ENCODE assay signal across 24 cellular contexts in genomic region chr3:141539441-141540187, GRCh38. TPM values are rescaled to one million over a fixed set of nuclear protein-coding genes. Genes with fewer than 3 reads are reported as not detected.
DNase-seq lines count a peak whose midpoint lies in the region; ATAC-seq, FAIRE-seq and TF ChIP-seq lines count a peak whose summit lies in the region.
"Had no signal": no experiment of that assay in that cellular context is flagged by ENCODE, and none has a peak within 500 bp of the region (broad histone marks: within the 10 kb centered on the region; RNA-seq: fewer than 3 reads in every experiment).

No MANE protein-coding gene starts in this region.

- H2AFZ ChIP-seq in ACC112 (ENCODE audit: low read length, unreplicated experiment): no peak overlapping the region
- no peak overlapping the region for H2AFZ ChIP-seq in GM12878 (ENCODE audit: control insufficient read depth, low read depth, low read length)
- H2AFZ ChIP-seq in Karpas-422 (ENCODE audit: low read length): no peak overlapping the region
- H2AFZ ChIP-seq: GM23338 had no signal

- H3K4me1 Mint-ChIP-seq in Calu3 (ENCODE audit: low read depth, unreplicated experiment): peaks cover 39% of the 10 kb centered on the region
- H3K4me1 Mint-ChIP-seq in naive thymus-derived CD8-positive, alpha-beta T cell: peaks cover 12 to 56% (median 53%) of the 10 kb centered on the region in 4 donors
- H3K4me1 Mint-ChIP-seq: GM23338 had no signal

- H3K27me3 ChIP-seq in ACC112 (ENCODE audit: insufficient read depth, low read length) (no peaks in the 10 kb centered on the region), GM12878 (replicated peaks in 1 of 2; ENCODE audit: control insufficient read depth in 2 of 2, insufficient read depth in 2 of 2, low read length in 1 of 2) (no peaks in the 10 kb centered on the region), Karpas-422 (ENCODE audit: low read length) (no peaks in the 10 kb centered on the region)
- H3K27me3 ChIP-seq: body of pancreas, sigmoid colon, vagina had no signal

- H3K36me3 ChIP-seq in ACC112 (ENCODE audit: insufficient read depth, low read length) (peaks cover 37% of the 10 kb centered on the region), GM12878 (ENCODE audit: control insufficient read depth in 2 of 2, insufficient read depth in 2 of 2, low read length in 1 of 2) (peaks cover 0 to 1% of the 10 kb centered on the region in 2 experiments; a peak in 2 of 4 replicates), Karpas-422 (ENCODE audit: insufficient read depth, low read length) (peaks cover 38% of the 10 kb centered on the region)

- peaks cover under 1% of the 10 kb centered on the region; the same call in 2 of the 3 replicates for H3K9me3 ChIP-seq in GM12878 (replicated peaks; ENCODE audit: control insufficient read depth, insufficient read depth, low read length)
- peaks cover 7% of the 10 kb centered on the region; the same call in 1 of the 2 replicates for H3K9me3 ChIP-seq in Karpas-422 (ENCODE audit: low read length)
- H3K9me3 ChIP-seq: body of pancreas, sigmoid colon had no signal

- H3K79me2 ChIP-seq in ACC112 (ENCODE audit: control insufficient read depth, insufficient read depth, low read length, unreplicated experiment) (peaks cover 7% of the 10 kb centered on the region), GM12878 (ENCODE audit: control insufficient read depth, insufficient read depth, low read length) (no peaks in the 10 kb centered on the region), Karpas-422 (ENCODE audit: low read length) (peaks cover 39% of the 10 kb centered on the region)

- RAD21 ChIA-PET in GM12878 (lab: Charles Lee; ENCODE audit: unreplicated experiment): no interaction called here

- H3K9me3 Mint-ChIP-seq in Calu3 (ENCODE audit: low read depth, unreplicated experiment): peaks cover 6% of the 10 kb centered on the region
- H3K9me3 Mint-ChIP-seq in naive thymus-derived CD8-positive, alpha-beta T cell: peaks cover 5 to 37% (median 24%) of the 10 kb centered on the region in 9 donors

- no peak overlapping the region for H3K4me3 Mint-ChIP-seq in Calu3 (ENCODE audit: low read depth, unreplicated experiment)
- peak overlapping the region in 3 of 10 donors; percentile 0 to 20 (median 2) for H3K4me3 Mint-ChIP-seq in naive thymus-derived CD8-positive, alpha-beta T cell
- H3K4me3 Mint-ChIP-seq: activated CD4-positive, alpha-beta T cell treated with anti-CD3 and anti-CD28 coated beads, Interleukin-2, amount 10 ng/mL, durations not matched to agents 7 days and 5 days; GM23338 had no signal

- no peak for TF ChIP-seq POLR2A in GM12878 (IDR thresholded peaks at IDR 0.05; ENCODE audit: low read depth, low read length)

- BruUV-seq in Calu3 (replicated peaks; lab: Mats Ljungman, UMichigan) (no TSS peak), GM12878 (replicated peaks; lab: Mats Ljungman, UMichigan) (no TSS peak)

- no peak for TF ChIP-seq EP300 in GM12878 (IDR thresholded peaks at IDR 0.05; ENCODE audit: borderline replicate concordance in 1 of 2, control insufficient read depth in 1 of 2, low read depth in 2 of 2, low read length in 2 of 2)

- SMC1A ChIA-PET in GM12878 (lab: Charles Lee; ENCODE audit: uncharacterized antibody, unreplicated experiment): interaction anchor here (0.8 kb wide), 1 partner anchor 15 kb away, joined by 3 read pairs; no protein-coding TSS in a partner anchor

- H3K36me3 Mint-ChIP-seq in Calu3 (ENCODE audit: insufficient read depth, unreplicated experiment): peaks cover 40% of the 10 kb centered on the region
- H3K36me3 Mint-ChIP-seq in naive thymus-derived CD8-positive, alpha-beta T cell: peaks cover 45 to 79% (median 47%) of the 10 kb centered on the region in 3 donors

- no peak for TF ChIP-seq RAD21 in GM12878 (IDR thresholded peaks at IDR 0.05; ENCODE audit: insufficient read depth, low read depth, low read length)

- peak; percentile 83 for FAIRE-seq in GM12878 (lab: Jason Lieb, UNC)

- CTCF ChIA-PET in Calu3 (lab: Charles Lee) (no interaction called here), GM12878 (lab: Yijun Ruan, JAX) (interaction anchor here (1.0 to 1.3 kb wide), 3 partner anchors 9 to 20 kb away, joined by 3 read pairs; no protein-coding TSS in a partner anchor)

- no peak for DNase-seq in Calu3
- DNase-seq in GM12878 (ENCODE audit: low read depth, low spot score): no peak
- DNase-seq in naive thymus-derived CD8-positive, alpha-beta T cell: no peak
- no peak for DNase-seq in Karpas-422
- DNase-seq in NCI-H1105 treated with DMSO at 0.1 percent for 48 hours (lab: John Stamatoyannopoulos, UW): no peak
- DNase-seq in Right ventricle myocardium inferior (ENCODE audit: missing footprints): no peak
- DNase-seq: activated CD4-positive, alpha-beta T cell treated with anti-CD3 and anti-CD28 coated beads, Interleukin-2, amount 10 ng/mL, durations not matched to agents 7 days and 5 days; activated naive CD4-positive, alpha-beta T cell treated with Interleukin-2 at 50 U/mL for 16 hours; activated T-cell treated with anti-CD3 and anti-CD28 coated beads for 4 hours; body of pancreas; GF-D8; Kasumi-1; NCI-H1105; NCI-H69; sigmoid colon; stimulated activated CD4-positive, alpha-beta T cell treated with anti-CD3 and anti-CD28 coated beads, Interleukin-2, amount 100 ng/mL, for 24 hours; substantia nigra had no signal

- WGBS in GM12878 (ENCODE audit: insufficient coverage, insufficient replicate concordance, low lambda C conversion rate, missing lambda C conversion rate): 95% methylated on average over 5 of the region's 5 CpGs

- H3K4me3 ChIP-seq in ACC112 (ENCODE audit: low read depth, low read length) (no peak overlapping the region), GM12878 (no peak overlapping the region), Karpas-422 (ENCODE audit: low read length) (no peak overlapping the region)
- H3K4me3 ChIP-seq: body of pancreas, coronary artery, GM23338, sigmoid colon, vagina had no signal

- POLR2A ChIA-PET in GM12878 (lab: Charles Lee): no interaction called here
- POLR2A ChIA-PET in naive thymus-derived CD8-positive, alpha-beta T cell (lab: Charles Lee): interaction anchor here (2.9 kb wide), 1 partner anchor 52 kb away, joined by 8 read pairs; no protein-coding TSS in a partner anchor

- no peak overlapping the region for H3K9ac ChIP-seq in GM12878 (ENCODE audit: control insufficient read depth, insufficient read depth, low read length)
- H3K9ac ChIP-seq in Karpas-422 (ENCODE audit: low read length): no peak overlapping the region

- no peaks in the 10 kb centered on the region for H4K20me1 ChIP-seq in GM12878 (ENCODE audit: control insufficient read depth, insufficient read depth)
- H4K20me1 ChIP-seq in Karpas-422 (ENCODE audit: insufficient read depth, low read depth, low read length): no peaks in the 10 kb centered on the region

- in situ Hi-C loops in GM12878 (cut with MboI): no loop called here

- H3K27ac ChIP-seq in ACC112 (ENCODE audit: low read depth, low read length): peak overlapping the region; percentile 14; the same call in 1 of the 2 replicates
- no peak overlapping the region for H3K27ac ChIP-seq in GM12878 (ENCODE audit: control insufficient read depth, insufficient read depth)
- no peak overlapping the region for H3K27ac ChIP-seq in Karpas-422 (ENCODE audit: low read length)
- H3K27ac ChIP-seq: body of pancreas, coronary artery, sigmoid colon, vagina had no signal

- no peaks in the 10 kb centered on the region for H3K27me3 Mint-ChIP-seq in Calu3 (ENCODE audit: unreplicated experiment)
- H3K27me3 Mint-ChIP-seq in naive thymus-derived CD8-positive, alpha-beta T cell: no peaks in the 10 kb centered on the region
- H3K27me3 Mint-ChIP-seq: activated CD4-positive, alpha-beta T cell treated with anti-CD3 and anti-CD28 coated beads, Interleukin-2, amount 10 ng/mL, durations not matched to agents 7 days and 5 days had no signal

- ATAC-seq in GM12878 (no peak; the same call in 2 of the 3 replicates), Right ventricle myocardium inferior (no peak), HG03108 (IDR thresholded peaks at IDR 0.05; ENCODE audit: unreplicated experiment) (no peak)
- ATAC-seq in naive thymus-derived CD8-positive, alpha-beta T cell: no peak
- ATAC-seq: body of pancreas, GM23338, Panc1, SK-N-SH treated with all-trans-retinoic acid at 6 μM for 48 hours had no signal

- H3K27ac Mint-ChIP-seq in Calu3 (ENCODE audit: unreplicated experiment): peak overlapping the region; percentile 30
- H3K27ac Mint-ChIP-seq in naive thymus-derived CD8-positive, alpha-beta T cell: peak overlapping the region; percentile 5 to 90 (median 60)
- H3K27ac Mint-ChIP-seq: activated CD4-positive, alpha-beta T cell treated with anti-CD3 and anti-CD28 coated beads, Interleukin-2, amount 10 ng/mL, durations not matched to agents 7 days and 5 days; GM23338 had no signal

- no peak overlapping the region for H3K4me2 ChIP-seq in GM12878 (ENCODE audit: control insufficient read depth, insufficient read depth)
- no peak overlapping the region for H3K4me2 ChIP-seq in Karpas-422 (ENCODE audit: low read depth, low read length, poor library complexity, severe bottlenecking)
- H3K4me2 ChIP-seq: GM23338 had no signal

- H3K9me2 ChIP-seq in Karpas-422 (replicated peaks; ENCODE audit: insufficient read depth, low read length): no peaks in the 10 kb centered on the region

- intact Hi-C loops in Calu3 (cut with micrococcal nuclease; ENCODE audit: unreplicated experiment) (loop anchor here (2.0 kb wide), 1 partner anchor 13 kb away; no protein-coding TSS in a partner anchor), GM12878 (cut with micrococcal nuclease; ENCODE audit: unreplicated experiment) (no loop called here), Right ventricle myocardium inferior (cut with DNase I) (no loop called here)

- H3K4me1 ChIP-seq in ACC112 (ENCODE audit: control insufficient read depth, insufficient read depth, low read length, unreplicated experiment): peaks cover 27% of the 10 kb centered on the region
- H3K4me1 ChIP-seq in GM12878 (ENCODE audit: control insufficient read depth, insufficient read depth, low read length): no peaks in the 10 kb centered on the region
- H3K4me1 ChIP-seq in Karpas-422 (ENCODE audit: low read length): no peaks in the 10 kb centered on the region
- H3K4me1 ChIP-seq: body of pancreas, sigmoid colon, vagina had no signal

- TF ChIP-seq CTCF in Calu3 (IDR thresholded peaks at IDR 0.05; ENCODE audit: unreplicated experiment) (no peak), GM12878 (IDR thresholded peaks at IDR 0.05 in 2 of 3, conservative IDR thresholded peaks at IDR 0.05 in 1 of 3; ENCODE audit: control insufficient read depth in 2 of 3, extremely low read depth in 1 of 3, insufficient read depth in 1 of 3, low read depth in 3 of 3, low read length in 3 of 3) (no peak)

RNA-seq across cellular contexts. Expression of gene RASA2, which starts 52.8 kb away (rescaled TPM):
- total RNA-seq in Calu3 (2022): 29.2 and 37.4 TPM in 2 replicates
- 30.0 and 31.2 TPM in 2 replicates for total RNA-seq in GM12878 (2013; cell fraction: nucleolus; rRNA removed)
- 5.6 and 8.3 TPM in 2 replicates for total RNA-seq in GM12878 (2014; rRNA removed)
- 8.8 and 9.4 TPM in 2 replicates for total RNA-seq in GM12878 (2014; rRNA removed; fragmentation: Illumina TruSeq; extraction: Trizol)
- 7.1 and 7.3 TPM in 2 replicates for total RNA-seq in GM12878 (2021)
- polyA plus RNA-seq in GM12878 (2011; ENCODE audit: low read depth): 1.9 TPM
- polyA plus RNA-seq in GM12878 (2011; rRNA removed): 7.4 and 13.0 TPM in 2 replicates
- polyA plus RNA-seq in GM12878 (2011; cell fraction: cytosol; rRNA removed): 2.5 and 2.9 TPM in 2 replicates
- 7.4 and 8.6 TPM in 2 replicates for polyA plus RNA-seq in GM12878 (2011; cell fraction: nucleus; rRNA removed)
- 3.0 and 5.1 TPM in 2 replicates for polyA plus RNA-seq in GM12878 (2012)
- polyA plus RNA-seq in GM12878 (2014; fragmentation: Illumina TruSeq; extraction: Trizol): 7.2 and 8.3 TPM in 2 replicates
- 1 to 10 TPM; 1.9 to 2.2 TPM for polyA plus RNA-seq in GM12878 (2014; fragmentation: Nextera tagmentation; extraction: Ambion mirVana)
- 3.2 and 4.2 TPM in 2 replicates for polyA plus RNA-seq in GM12878 (2014; rRNA removed)
- 1 to 10 TPM; 7.4 to 8.0 TPM for polyA plus RNA-seq in GM12878 (2016; fragmentation: Nextera tagmentation; extraction: Ambion mirVana)
- polyA minus RNA-seq in GM12878 (2011; rRNA and poly(A)+ RNA removed): 5.9 and 9.2 TPM in 2 replicates
- 2.7 and 4.3 TPM in 2 replicates for polyA minus RNA-seq in GM12878 (2011; cell fraction: cytosol; rRNA and poly(A)+ RNA removed)
- polyA minus RNA-seq in GM12878 (2011; cell fraction: nucleus; rRNA and poly(A)+ RNA removed): 2.4 and 5.4 TPM in 2 replicates
- total RNA-seq in naive thymus-derived CD8-positive, alpha-beta T cell: 100 to 1,000 TPM; 112 to 124 TPM
- polyA plus RNA-seq in naive thymus-derived CD8-positive, alpha-beta T cell: 10 to 100 TPM; 55.0 to 66.8 (median 57.9) TPM
- 11.5 and 27.1 TPM in 2 replicates for total RNA-seq in Karpas-422 (2014; rRNA removed; shearing (Covaris generic); ENCODE audit: low replicate concordance)
- 6.4 TPM for total RNA-seq in Right ventricle myocardium inferior
